ENCODE assay signal across 1 cellular context in the genomic region with DNA sequence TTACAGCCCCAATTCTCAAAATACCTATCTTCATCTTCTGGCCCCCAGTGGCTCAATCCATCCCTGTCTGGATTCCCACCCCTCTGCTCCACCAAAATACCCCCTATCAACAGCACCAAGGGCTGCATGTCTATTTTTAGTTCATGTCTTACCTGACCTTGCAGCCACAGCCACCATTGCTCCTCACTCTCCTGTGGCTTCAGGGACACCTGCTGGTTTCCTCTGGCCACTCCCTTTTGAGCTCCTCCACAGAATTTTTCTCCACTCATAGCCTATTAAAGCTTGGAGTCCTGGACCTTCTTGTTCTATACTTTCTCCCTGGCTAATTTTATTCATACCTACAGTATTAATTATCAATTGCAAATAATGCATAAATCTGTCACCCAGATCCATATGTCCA.
TF ChIP-seq lines count a peak whose summit lies in the region.

No MANE protein-coding gene starts in this region.

TF ChIP-seq in HepG2, 621 proteins besides CTCF, POLR2A, EP300 and RAD21 (continued from another document):
- no peak for TF ChIP-seq SRSF1 (optimal IDR thresholded peaks at IDR 0.05; ENCODE audit: low read depth, low read length)
- no peak for TF ChIP-seq DRAP1 (CRISPR knock-in tag; IDR thresholded peaks at IDR 0.05)
- TF ChIP-seq ZNF883 (CRISPR knock-in tag; IDR thresholded peaks at IDR 0.05; ENCODE audit: not compliant biosample characterization), result no peak
- TF ChIP-seq HNF1B (CRISPR knock-in tag; IDR thresholded peaks at IDR 0.05), result no peak
- no peak for TF ChIP-seq RFX5 (IDR thresholded peaks at IDR 0.05; ENCODE audit: low read depth, low read length)
- TF ChIP-seq ZNF510 (CRISPR knock-in tag; IDR thresholded peaks at IDR 0.05; ENCODE audit: low read depth), result no peak
- TF ChIP-seq FUBP1 (CRISPR knock-in tag; IDR thresholded peaks at IDR 0.05; ENCODE audit: borderline replicate concordance), result no peak
